25 cellular contexts compared by ENCODE assay signal in genomic region chr10:18668026-18668425, GRCh38.
"Had no signal": no experiment of that assay in that cellular context is flagged by ENCODE, and none has a peak within 500 bp of the region (broad histone marks: within the 10 kb centered on the region; RNA-seq: fewer than 3 reads in every experiment).

No MANE protein-coding gene starts in this region.

- H3K4me3 Mint-ChIP-seq: activated CD4-positive, alpha-beta memory T cell treated with anti-CD3 and anti-CD28 coated beads, Interleukin-2, amount 10 ng/mL, durations not matched to agents 7 days and 5 days; activated CD4-positive, alpha-beta T cell treated with anti-CD3 and anti-CD28 coated beads, Interleukin-2, amount 10 ng/mL, durations not matched to agents 24 days and 14 days; activated naive CD8-positive, alpha-beta T cell treated with anti-CD3 and anti-CD28 coated beads, Interleukin-2, amount 50 U/mL, for 24 hours; activated T-cell treated with anti-CD3 and anti-CD28 coated beads, Interleukin-2, amount 50 U/mL, for 72 hours; naive thymus-derived CD4-positive, alpha-beta T cell; neural crest cell; stimulated activated naive B cell treated with anti-CD40 and anti-IgM and Interleukin-4, amounts not matched to agents 10 μg/mL and 1 μg/mL and 100 μg/mL, for 72 hours had no signal

- H3K4me3 ChIP-seq: body of pancreas, hepatocyte, smooth muscle cell, testis, vagina had no signal

- H3K27ac ChIP-seq: hepatocyte, testis, vagina had no signal

- H3K27ac Mint-ChIP-seq: activated CD4-positive, alpha-beta memory T cell treated with anti-CD3 and anti-CD28 coated beads, Interleukin-2, amount 10 ng/mL, durations not matched to agents 7 days and 5 days; activated naive CD8-positive, alpha-beta T cell treated with anti-CD3 and anti-CD28 coated beads, Interleukin-2, amount 50 U/mL, for 24 hours; activated T-cell treated with anti-CD3 and anti-CD28 coated beads, Interleukin-2, amount 50 U/mL, for 72 hours; naive thymus-derived CD4-positive, alpha-beta T cell; stimulated activated naive B cell treated with anti-CD40 and anti-IgM and Interleukin-4, amounts not matched to agents 10 μg/mL and 1 μg/mL and 100 μg/mL, for 72 hours had no signal

- H3K27me3 ChIP-seq: body of pancreas, hepatocyte, testis, vagina had no signal

- ATAC-seq: activated CD4-positive, CD25-positive, alpha-beta regulatory T cell treated with anti-CD3 and anti-CD28 coated beads, Interleukin-2, amount 50 U/mL, for 24 hours; activated naive CD8-positive, alpha-beta T cell treated with anti-CD3 and anti-CD28 coated beads, Interleukin-2, amount 50 U/mL, for 24 hours; activated T-cell treated with anti-CD3 and anti-CD28 coated beads, Interleukin-2, amount 50 U/mL, for 72 hours; body of pancreas; esophagus mucosa; left ventricle myocardium superior; naive thymus-derived CD4-positive, alpha-beta T cell; sciatic nerve; stimulated activated naive B cell treated with anti-CD40 and anti-IgM and Interleukin-4, amounts not matched to agents 10 μg/mL and 1 μg/mL and 100 μg/mL, for 72 hours had no signal

- DNase-seq: activated CD4-positive, alpha-beta memory T cell treated with anti-CD3 and anti-CD28 coated beads, Interleukin-2, amount 10 ng/mL, durations not matched to agents 7 days and 5 days; activated CD4-positive, alpha-beta T cell treated with anti-CD3 and anti-CD28 coated beads, Interleukin-2, amount 10 ng/mL, durations not matched to agents 24 days and 14 days; activated effector memory CD4-positive, alpha-beta T cell treated with Interleukin-2 at 50 U/mL for 16 hours; activated naive CD4-positive, alpha-beta T cell treated with anti-CD3 and anti-CD28 coated beads, Interleukin-2, amount 50 U/mL, for 16 hours; activated naive CD8-positive, alpha-beta T cell treated with anti-CD3 and anti-CD28 coated beads, Interleukin-2, amount 50 U/mL, for 24 hours; activated T-cell treated with anti-CD3 and anti-CD28 coated beads, Interleukin-2, amount 50 U/mL, for 72 hours; body of pancreas; effector CD4-positive, alpha-beta T cell; foreskin melanocyte; left ventricle myocardium superior; mesenchymal stem cell; naive thymus-derived CD4-positive, alpha-beta T cell; occipital lobe; stimulated activated CD4-positive, alpha-beta T cell treated with anti-CD3 and anti-CD28 coated beads, Interleukin-15, amount 100 ng/mL, for 24 hours; stimulated activated CD8-positive, alpha-beta memory T cell treated with anti-CD3 and anti-CD28 coated beads, Interleukin-4, amount 100 ng/mL, for 48 hours; stimulated activated naive B cell treated with anti-CD40 and anti-IgM and Interleukin-4, amounts not matched to agents 10 μg/mL and 1 μg/mL and 100 μg/mL, for 72 hours; T-helper 2 cell; testis had no signal

- H3K27me3 Mint-ChIP-seq: activated CD4-positive, alpha-beta memory T cell treated with anti-CD3 and anti-CD28 coated beads, Interleukin-2, amount 10 ng/mL, durations not matched to agents 7 days and 5 days; activated CD4-positive, alpha-beta T cell treated with anti-CD3 and anti-CD28 coated beads, Interleukin-2, amount 10 ng/mL, durations not matched to agents 24 days and 14 days; activated naive CD8-positive, alpha-beta T cell treated with anti-CD3 and anti-CD28 coated beads, Interleukin-2, amount 50 U/mL, for 24 hours; naive thymus-derived CD4-positive, alpha-beta T cell; stimulated activated naive B cell treated with anti-CD40 and anti-IgM and Interleukin-4, amounts not matched to agents 10 μg/mL and 1 μg/mL and 100 μg/mL, for 72 hours had no signal

- H3K9me3 Mint-ChIP-seq: activated CD4-positive, alpha-beta memory T cell treated with anti-CD3 and anti-CD28 coated beads, Interleukin-2, amount 10 ng/mL, durations not matched to agents 7 days and 5 days; activated CD4-positive, alpha-beta T cell treated with anti-CD3 and anti-CD28 coated beads, Interleukin-2, amount 10 ng/mL, durations not matched to agents 24 days and 14 days; activated naive CD8-positive, alpha-beta T cell treated with anti-CD3 and anti-CD28 coated beads, Interleukin-2, amount 50 U/mL, for 24 hours; activated T-cell treated with anti-CD3 and anti-CD28 coated beads, Interleukin-2, amount 50 U/mL, for 72 hours; naive thymus-derived CD4-positive, alpha-beta T cell; neural crest cell; stimulated activated naive B cell treated with anti-CD40 and anti-IgM and Interleukin-4, amounts not matched to agents 10 μg/mL and 1 μg/mL and 100 μg/mL, for 72 hours had no signal

- H3K9me3 ChIP-seq: body of pancreas, testis, vagina had no signal
